In the genomic region with DNA sequence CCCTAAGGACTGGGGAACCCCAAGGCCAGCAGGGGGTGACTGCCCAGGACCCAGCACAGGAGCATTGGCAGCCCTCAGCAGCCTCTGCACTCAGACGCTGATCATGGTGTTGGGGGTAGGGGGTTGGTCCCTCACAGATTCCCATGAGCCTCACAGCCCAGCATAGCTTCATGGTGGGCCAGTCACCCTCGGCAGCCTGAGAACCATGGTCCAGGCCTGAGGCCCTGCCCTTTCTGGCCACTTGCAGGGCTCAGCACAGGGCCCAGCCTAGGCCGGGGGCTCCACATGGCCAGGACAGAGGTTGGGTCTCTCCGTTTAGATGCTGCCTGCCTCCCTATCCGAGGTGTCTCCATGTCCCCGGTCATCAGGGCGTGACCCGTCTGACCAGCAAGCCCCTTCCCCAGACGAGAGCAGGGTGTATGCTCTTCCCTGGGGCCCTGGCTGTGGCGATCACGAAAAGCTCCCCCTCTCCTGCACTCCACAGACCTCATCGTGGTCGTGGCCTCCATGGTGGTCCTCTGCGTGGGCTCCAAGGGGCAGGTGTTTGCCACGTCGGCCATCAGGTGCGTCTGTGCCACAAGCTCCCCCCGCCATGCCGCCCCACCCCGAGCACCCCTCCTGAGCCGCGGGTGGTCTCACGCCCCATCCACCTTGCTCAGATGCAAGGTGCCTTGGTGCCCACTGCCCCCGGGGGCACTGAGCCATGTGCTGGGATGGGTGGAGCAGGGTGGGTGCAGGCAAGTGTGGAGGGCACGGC, we compare ENCODE assay signal across 19 cellular contexts.
"Had no signal": no experiment of that assay in that cellular context is flagged by ENCODE, and none has a peak within 500 bp of the region (broad histone marks: within the 10 kb centered on the region; RNA-seq: fewer than 3 reads in every experiment).

No MANE protein-coding gene starts in this region.

- H3K36me3 Mint-ChIP-seq: activated naive CD4-positive, alpha-beta T cell treated with anti-CD3 and anti-CD28 coated beads, Interleukin-2, amount 50 U/mL, for 72 hours had no signal

- H3K27me3 ChIP-seq: breast epithelium, upper lobe of left lung had no signal

- H3K9me3 ChIP-seq: breast epithelium, upper lobe of left lung had no signal

- H3K27ac Mint-ChIP-seq: activated CD4-positive, alpha-beta memory T cell treated with anti-CD3 and anti-CD28 coated beads, Interleukin-2, amount 10 ng/mL, durations not matched to agents 7 days and 5 days; activated CD4-positive, alpha-beta T cell treated with anti-CD3 and anti-CD28 coated beads, Interleukin-2, amount 10 ng/mL, durations not matched to agents 24 days and 14 days; activated naive CD4-positive, alpha-beta T cell treated with anti-CD3 and anti-CD28 coated beads, Interleukin-2, amount 50 U/mL, for 72 hours; activated T-cell treated with anti-CD3 and anti-CD28 coated beads, Interleukin-2, amount 50 U/mL, for 72 hours; nephron progenitor cell had no signal

- H3K4me3 ChIP-seq: breast epithelium, upper lobe of left lung had no signal

- H3K27ac ChIP-seq: breast epithelium, epithelial cell of prostate, parathyroid adenoma, upper lobe of left lung, VCaP had no signal

- ATAC-seq: activated CD4-positive, CD25-positive, alpha-beta regulatory T cell treated with anti-CD3 and anti-CD28 coated beads, Interleukin-2, amount 50 U/mL, for 24 hours; activated naive CD4-positive, alpha-beta T cell treated with anti-CD3 and anti-CD28 coated beads, Interleukin-2, amount 50 U/mL, for 72 hours; activated T-cell treated with anti-CD3 and anti-CD28 coated beads, Interleukin-2, amount 50 U/mL, for 72 hours; SK-N-SH treated with all-trans-retinoic acid at 6 μM for 48 hours had no signal

- H3K4me1 Mint-ChIP-seq: activated CD4-positive, alpha-beta memory T cell treated with anti-CD3 and anti-CD28 coated beads, Interleukin-2, amount 10 ng/mL, durations not matched to agents 7 days and 5 days; activated CD4-positive, alpha-beta T cell treated with anti-CD3 and anti-CD28 coated beads, Interleukin-2, amount 10 ng/mL, durations not matched to agents 24 days and 14 days had no signal

- H3K9ac ChIP-seq: parathyroid adenoma had no signal

- H3K9me3 Mint-ChIP-seq: activated CD4-positive, alpha-beta memory T cell treated with anti-CD3 and anti-CD28 coated beads, Interleukin-2, amount 10 ng/mL, durations not matched to agents 7 days and 5 days; activated CD4-positive, alpha-beta T cell treated with anti-CD3 and anti-CD28 coated beads, Interleukin-2, amount 10 ng/mL, durations not matched to agents 24 days and 14 days; activated naive CD4-positive, alpha-beta T cell treated with anti-CD3 and anti-CD28 coated beads, Interleukin-2, amount 50 U/mL, for 72 hours; activated T-cell treated with anti-CD3 and anti-CD28 coated beads, Interleukin-2, amount 50 U/mL, for 72 hours; nephron progenitor cell had no signal

- H3K36me3 ChIP-seq: breast epithelium, upper lobe of left lung had no signal

- H3K4me3 Mint-ChIP-seq: activated CD4-positive, alpha-beta memory T cell treated with anti-CD3 and anti-CD28 coated beads, Interleukin-2, amount 10 ng/mL, durations not matched to agents 7 days and 5 days; activated CD4-positive, alpha-beta T cell treated with anti-CD3 and anti-CD28 coated beads, Interleukin-2, amount 10 ng/mL, durations not matched to agents 24 days and 14 days; activated T-cell treated with anti-CD3 and anti-CD28 coated beads, Interleukin-2, amount 50 U/mL, for 72 hours; nephron progenitor cell had no signal

- DNase-seq: activated CD4-positive, alpha-beta memory T cell treated with anti-CD3 and anti-CD28 coated beads, Interleukin-2, amount 10 ng/mL, durations not matched to agents 7 days and 5 days; activated CD4-positive, alpha-beta T cell treated with anti-CD3 and anti-CD28 coated beads, Interleukin-2, amount 10 ng/mL, durations not matched to agents 24 days and 14 days; activated gamma-delta T cell; activated T-cell treated with anti-CD3 and anti-CD28 coated beads, Interleukin-2, amount 50 U/mL, for 72 hours; cerebellar nuclear complex; cortex of kidney; mesenchymal stem cell; nephron progenitor cell; nucleus accumbens; stimulated activated CD4-positive, alpha-beta T cell treated with anti-CD3 and anti-CD28 coated beads, Interleukin-4, amount 100 ng/mL, for 24 hours; stimulated activated naive CD4-positive, alpha-beta T cell treated with Interleukin-2 at 50 U/mL for 16 hours had no signal

- H3K27me3 Mint-ChIP-seq: activated CD4-positive, alpha-beta memory T cell treated with anti-CD3 and anti-CD28 coated beads, Interleukin-2, amount 10 ng/mL, durations not matched to agents 7 days and 5 days; activated CD4-positive, alpha-beta T cell treated with anti-CD3 and anti-CD28 coated beads, Interleukin-2, amount 10 ng/mL, durations not matched to agents 24 days and 14 days had no signal

- H3K4me1 ChIP-seq: breast epithelium, parathyroid adenoma, upper lobe of left lung had no signal
